In genomic region chr10:34802692-34803091, GRCh38 we compare ENCODE assay signal across 12 cellular contexts.
"Had no signal": no experiment of that assay in that cellular context is flagged by ENCODE, and none has a peak within 500 bp of the region (broad histone marks: within the 10 kb centered on the region; RNA-seq: fewer than 3 reads in every experiment).

No MANE protein-coding gene starts in this region.

- DNase-seq: activated CD4-positive, alpha-beta T cell treated with anti-CD3 and anti-CD28 coated beads, Interleukin-2, amount 50 U/mL, for 1 hour; activated CD8-positive, alpha-beta memory T cell treated with anti-CD3 and anti-CD28 coated beads for 24 hours; activated gamma-delta T cell treated with Interleukin-2 at 50 U/mL for 16 hours; amniotic stem cell; central memory CD4-positive, alpha-beta T cell; colonic mucosa; foreskin melanocyte; immature natural killer cell; lower lobe of right lung; midbrain; stimulated activated CD4-positive, alpha-beta T cell treated with anti-CD3 and anti-CD28 coated beads, Interleukin-1b, Interleukin-23, amount 100 ng/mL, for 48 hours had no signal

- H3K27me3 ChIP-seq: colonic mucosa had no signal

- ATAC-seq: lower lobe of right lung had no signal

- H3K4me3 ChIP-seq: colonic mucosa, lower lobe of right lung had no signal

- H3K36me3 ChIP-seq: colonic mucosa had no signal

- H3K9me3 ChIP-seq: colonic mucosa, lower lobe of right lung had no signal

- H3K9ac ChIP-seq: parathyroid adenoma had no signal

- H3K27ac ChIP-seq: colonic mucosa, lower lobe of right lung, parathyroid adenoma had no signal

- H2AFZ ChIP-seq: parathyroid adenoma had no signal

- H3K4me1 ChIP-seq: parathyroid adenoma had no signal
